23 cellular contexts compared by ENCODE assay signal in the genomic region with DNA sequence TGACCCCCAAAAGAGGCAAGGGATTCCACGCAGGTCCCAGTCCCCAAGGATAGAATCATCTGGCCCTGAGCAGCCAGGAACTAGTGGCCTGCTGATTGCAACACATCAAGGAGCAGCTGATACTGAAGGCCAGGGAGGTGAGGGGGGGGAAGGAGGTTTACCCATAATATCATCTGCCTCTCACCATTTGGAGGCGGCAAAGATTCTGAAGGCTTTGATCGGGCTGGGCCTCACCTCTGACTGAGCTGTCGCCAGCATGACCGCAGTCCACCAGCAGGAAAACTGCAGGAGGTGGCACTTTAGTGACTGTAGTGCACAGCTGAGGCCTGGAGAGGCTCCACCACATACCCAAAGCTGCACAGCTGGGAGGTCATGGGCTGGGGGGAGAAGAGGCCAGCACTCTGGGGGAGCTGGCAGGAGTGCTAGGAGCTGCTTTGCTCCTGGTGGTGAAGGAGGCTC. TPM values are rescaled to one million over a fixed set of nuclear protein-coding genes. Genes with fewer than 3 reads are reported as not detected.
DNase-seq lines count a peak whose midpoint lies in the region; ATAC-seq, FAIRE-seq and TF ChIP-seq lines count a peak whose summit lies in the region.
"Had no signal": no experiment of that assay in that cellular context is flagged by ENCODE, and none has a peak within 500 bp of the region (broad histone marks: within the 10 kb centered on the region; RNA-seq: fewer than 3 reads in every experiment).

No MANE protein-coding gene starts in this region.

- H3K4me1 ChIP-seq in left lung (peaks cover 20 to 41% of the 10 kb centered on the region in 2 donors), suprapubic skin (peaks cover 18% of the 10 kb centered on the region), small intestine (ENCODE audit: control insufficient read depth in 2 of 2, insufficient read depth in 1 of 2, low read depth in 1 of 2, low read length in 1 of 2) (no peaks in the 10 kb centered on the region)
- H3K4me1 ChIP-seq: breast epithelium had no signal

- no peak for TF ChIP-seq EP300 in suprapubic skin (IDR thresholded peaks at IDR 0.05)

- no peaks in the 10 kb centered on the region for H3K9me3 ChIP-seq in left lung
- H3K9me3 ChIP-seq in suprapubic skin: no peaks in the 10 kb centered on the region
- H3K9me3 ChIP-seq in small intestine (ENCODE audit: control insufficient read depth, low read depth): no peaks in the 10 kb centered on the region
- H3K9me3 ChIP-seq: breast epithelium, heart left ventricle, thoracic aorta had no signal

- no peak for FAIRE-seq in RCC 7860 (lab: Jason Lieb, UNC)
- no peak for FAIRE-seq in small intestine (lab: Jason Lieb, UNC)
- FAIRE-seq: islet of Langerhans had no signal

- no peak for TF ChIP-seq POLR2A in suprapubic skin (IDR thresholded peaks at IDR 0.05)

- H3K27ac ChIP-seq in left lung (peak overlapping the region; percentile 62 to 77), suprapubic skin (no peak overlapping the region), small intestine (ENCODE audit: low read depth in 1 of 2, low read length in 1 of 2) (no peak overlapping the region)
- H3K27ac ChIP-seq: 22Rv1, C4-2B had no signal

- intact Hi-C loops in left lung (cut with DNase I): no loop called here

- peak; percentile 28 for ATAC-seq in left lung
- no peak for ATAC-seq in GM18511 (IDR thresholded peaks at IDR 0.05; ENCODE audit: unreplicated experiment)
- ATAC-seq: heart left ventricle, sciatic nerve had no signal

- H3K4me3 ChIP-seq in left lung (no peak overlapping the region), suprapubic skin (no peak overlapping the region), small intestine (ENCODE audit: low read depth in 1 of 2, low read length in 2 of 2) (no peak overlapping the region)
- H3K4me3 ChIP-seq: breast epithelium, heart left ventricle, thoracic aorta had no signal

- H3K27me3 ChIP-seq in left lung (no peaks in the 10 kb centered on the region), suprapubic skin (no peaks in the 10 kb centered on the region), small intestine (ENCODE audit: control insufficient read depth in 2 of 2, insufficient read depth in 2 of 2, low read length in 2 of 2) (no peaks in the 10 kb centered on the region)
- H3K27me3 ChIP-seq: breast epithelium, heart left ventricle had no signal

- TF ChIP-seq CTCF in left lung (IDR thresholded peaks at IDR 0.05): no peak
- no peak for TF ChIP-seq CTCF in suprapubic skin (IDR thresholded peaks at IDR 0.05)

- peak; percentile 9 for DNase-seq in NCI-H146 (lab: John Stamatoyannopoulos, UW)
- no peak for DNase-seq in NCI-H146 treated with DMSO at 0.1 percent for 48 hours (lab: John Stamatoyannopoulos, UW; ENCODE audit: unreplicated experiment)
- peak; percentile 30 for DNase-seq in RCC 7860 (ENCODE audit: low spot score)
- DNase-seq in left lung: peak in 1 of 2 donors; percentile 57
- peak; percentile 46 to 61 for DNase-seq in suprapubic skin (ENCODE audit: low spot score in 2 of 2)
- no peak for DNase-seq in amygdala (lab: John Stamatoyannopoulos, UW)
- DNase-seq in small intestine: no peak
- DNase-seq: activated CD4-positive, alpha-beta T cell treated with anti-CD3 and anti-CD28 coated beads for 4 hours; activated naive CD4-positive, alpha-beta T cell treated with anti-CD3 and anti-CD28 coated beads, Interleukin-2, amount 10 ng/mL, durations not matched to agents 7 days and 5 days; DMS79 treated with DMSO at 0.1 percent for 48 hours; heart left ventricle; NCI-H1092; occipital lobe; SIG-M5; stimulated activated CD4-positive, alpha-beta T cell treated with anti-CD3 and anti-CD28 coated beads, Interleukin-4, amount 100 ng/mL, for 1 hour had no signal

- no peaks in the 10 kb centered on the region for H3K36me3 ChIP-seq in left lung
- H3K36me3 ChIP-seq in suprapubic skin: no peaks in the 10 kb centered on the region
- no peaks in the 10 kb centered on the region for H3K36me3 ChIP-seq in small intestine (ENCODE audit: control insufficient read depth in 2 of 2, insufficient read depth in 2 of 2, low read length in 2 of 2)
- H3K36me3 ChIP-seq: breast epithelium, heart left ventricle, thoracic aorta had no signal

- 95% methylated on average over 5 of the region's 5 CpGs for WGBS in suprapubic skin
- WGBS in small intestine, 3 donors: 45 to 79% (median 66%) methylated on average over 5 of the region's 5 CpGs

RNA-seq across cellular contexts. Expression of a gene that starts 20.5 kb away (rescaled TPM):
- 100 to 1,000 TPM; 182 to 311 TPM for total RNA-seq in left lung
- total RNA-seq in suprapubic skin: 100 to 1,000 TPM in 3 of 4 donors, 10 to 100 TPM in 1; 85.9 to 229 (median 198) TPM
- 10 to 100 TPM; 53.5 to 96.4 (median 75.7) TPM for polyA plus RNA-seq in small intestine

RNA-seq across cellular contexts. Expression of a gene that starts 40.4 kb away (rescaled TPM):
- total RNA-seq in left lung (under 1 TPM; 0.52 to 0.67 TPM), suprapubic skin (10 to 100 TPM; 12.9 to 31.8 (median 23.8) TPM)
- polyA plus RNA-seq in small intestine: 1 to 10 TPM in 1 of 3 donors, not detected in 2; 1.4 TPM
- total RNA-seq: occipital lobe had no signal
- polyA plus RNA-seq: IgD-negative memory B cell had no signal

RNA-seq across cellular contexts. Expression of a gene that starts 59.7 kb away (rescaled TPM):
- total RNA-seq in left lung (10 to 100 TPM; 20.7 to 32.0 TPM), suprapubic skin (100 to 1,000 TPM in 2 of 4 donors, 10 to 100 TPM in 2; 33.2 to 114 (median 69.6) TPM)
- 10 to 100 TPM; 27.2 to 39.6 (median 34.0) TPM for polyA plus RNA-seq in small intestine

Comparison
In these comparisons a context has a peak if more than half of its experiments do, and no peak if none do; other contexts are left out.
1. DNase-seq: peak in NCI-H146 (single experiment), RCC 7860 (single experiment) and suprapubic skin (2 of 2); none in NCI-H146 treated with DMSO at 0.1 percent for 48 hours (single experiment), amygdala (0 of 56) and small intestine (single experiment).
2. H3K27ac ChIP-seq: peak in left lung (2 of 2); none in suprapubic skin (single experiment) and small intestine (0 of 2).
3. RNA of a gene that starts 40.4 kb away (total RNA-seq): 12.9 to 31.8 TPM in suprapubic skin; 0.52 to 0.67 TPM in left lung; every median in the first group is over 4 times any median in the second.